In genomic region chr10:114526497-114527238, GRCh38 we compare ENCODE assay signal across 8 cellular contexts.
DNase-seq lines count a peak whose midpoint lies in the region; ATAC-seq and TF ChIP-seq lines count a peak whose summit lies in the region.

No MANE protein-coding gene starts in this region.

- H3K27ac ChIP-seq in HUES6 (ENCODE audit: low read depth, low read length) (peak overlapping the region; percentile 28; the same call in 1 of the 2 replicates), PC-9 (peak overlapping the region; percentile 88), suprapubic skin (peak overlapping the region; percentile 91)

- no peaks in the 10 kb centered on the region for H3K27me3 ChIP-seq in HUES6 (ENCODE audit: control insufficient read depth, insufficient read depth, low read length)
- H3K27me3 ChIP-seq in PC-9 (ENCODE audit: insufficient read depth, low read depth) = no peaks in the 10 kb centered on the region
- H3K27me3 ChIP-seq in suprapubic skin = no peaks in the 10 kb centered on the region

- peak overlapping the region; percentile 100 for H3K4me2 ChIP-seq in PC-9

- in situ Hi-C loops in Caki2 (cut with HindIII; ENCODE audit: low pct_unique_long_range_greater_than_20kb, low sequenced_read_pairs) = no loop called here

- peak in 1 of 2 donors; percentile 89 for TF ChIP-seq POLR2A in suprapubic skin (IDR thresholded peaks at IDR 0.05)

- no peaks in the 10 kb centered on the region for H3K9me2 ChIP-seq in PC-9 (ENCODE audit: insufficient read depth)

- peaks cover 46% of the 10 kb centered on the region for H3K79me2 ChIP-seq in PC-9 (ENCODE audit: low read depth)

- H3K9me3 ChIP-seq in HUES6 (ENCODE audit: control insufficient read depth, insufficient read depth, low read depth, low read length) = no peaks in the 10 kb centered on the region
- no peaks in the 10 kb centered on the region for H3K9me3 ChIP-seq in PC-9 (ENCODE audit: insufficient read depth, low read depth)
- H3K9me3 ChIP-seq in suprapubic skin = no peaks in the 10 kb centered on the region

- peak; percentile 97 for ATAC-seq in GM21381 (IDR thresholded peaks at IDR 0.05; ENCODE audit: unreplicated experiment)

- CTCF ChIA-PET in PC-9 (lab: Charles Lee) = no interaction called here

- peaks cover 4% of the 10 kb centered on the region; the same call in 1 of the 2 replicates for H4K20me1 ChIP-seq in PC-9 (ENCODE audit: insufficient read depth)

- 5% methylated on average over 24 of the region's 24 CpGs for WGBS in suprapubic skin

- DNase-seq in Caki2 (ENCODE audit: low read depth) = peak; percentile 76
- DNase-seq in PC-9 = peak; percentile 71 to 83
- DNase-seq in activated T-helper 9 cell treated with anti-CD3 and anti-CD28 coated beads, Interleukin-2, amount 50 U/mL, for 16 hours (ENCODE audit: low read depth) = peak; percentile 82
- DNase-seq in foreskin melanocyte = peak; percentile 15
- peak in 41 of 56 donors; percentile 1 to 85 (median 39) for DNase-seq in nucleus accumbens (lab: John Stamatoyannopoulos, UW)
- peak; percentile 87 to 89 for DNase-seq in suprapubic skin (ENCODE audit: low spot score in 2 of 2)

- H2AFZ ChIP-seq in PC-9 = peak overlapping the region; percentile 78

- TF ChIP-seq EP300 in suprapubic skin (IDR thresholded peaks at IDR 0.05) = no peak

- TF ChIP-seq CTCF in PC-9 (conservative IDR thresholded peaks at IDR 0.05) = no peak
- TF ChIP-seq CTCF in suprapubic skin (IDR thresholded peaks at IDR 0.05) = no peak

- H3K36me3 ChIP-seq in HUES6 (ENCODE audit: control insufficient read depth, insufficient read depth, low read length) = no peaks in the 10 kb centered on the region
- no peaks in the 10 kb centered on the region for H3K36me3 ChIP-seq in PC-9 (ENCODE audit: low read depth)
- H3K36me3 ChIP-seq in suprapubic skin = no peaks in the 10 kb centered on the region

- TSS peak; percentile 74 for BruUV-seq in PC-9 (replicated peaks; lab: Mats Ljungman, UMichigan)

- H3K9ac ChIP-seq in HUES6 (ENCODE audit: low read length) = peak overlapping the region; percentile 78

- POLR2A ChIA-PET in PC-9 (lab: Charles Lee; ENCODE audit: unreplicated experiment) = interaction anchor here (0.6 kb wide), 1 partner anchor 19 kb away, joined by 8 read pairs; no protein-coding TSS in a partner anchor

- peaks cover 17% of the 10 kb centered on the region; the same call in 1 of the 2 replicates for H3F3A ChIP-seq in PC-9 (ENCODE audit: insufficient read depth, low read depth)

- H3K4me1 ChIP-seq in HUES6 (ENCODE audit: control insufficient read depth, insufficient read depth, low read length) (peaks cover 45% of the 10 kb centered on the region), PC-9 (replicated peaks; ENCODE audit: insufficient read depth) (peaks cover 17% of the 10 kb centered on the region), suprapubic skin (peaks cover 52% of the 10 kb centered on the region)

- intact Hi-C loops in PC-9 (cut with micrococcal nuclease; ENCODE audit: unreplicated experiment) = loop anchor here (5.0 kb wide), 1 partner anchor 54 kb away; no protein-coding TSS in a partner anchor

- H3K4me3 ChIP-seq in HUES6 (ENCODE audit: low read depth, low read length) = peak overlapping the region; percentile 69
- peak overlapping the region; percentile 61 for H3K4me3 ChIP-seq in PC-9
- H3K4me3 ChIP-seq in suprapubic skin = peak overlapping the region; percentile 55

Comparison
In these comparisons a context has a peak if more than half of its experiments do, and no peak if none do; other contexts are left out.
1. Peak in every context shown above with its lines: DNase-seq, ATAC-seq, H3K4me3 ChIP-seq and H3K27ac ChIP-seq.
2. DNase-seq: peak in every context shown above with its lines; median percentile 88 in suprapubic skin; 82 in activated T-helper 9 cell treated with anti-CD3 and anti-CD28 coated beads, Interleukin-2, amount 50 U/mL, for 16 hours; 77 in PC-9; 76 in Caki2; 39 in nucleus accumbens; 15 in foreskin melanocyte.
3. H3K27ac ChIP-seq: peak in every context shown above with its lines; median percentile 91 in suprapubic skin; 88 in PC-9; 28 in HUES6.